Comparison of ENCODE assay signal across 12 cellular contexts in the genomic region with DNA sequence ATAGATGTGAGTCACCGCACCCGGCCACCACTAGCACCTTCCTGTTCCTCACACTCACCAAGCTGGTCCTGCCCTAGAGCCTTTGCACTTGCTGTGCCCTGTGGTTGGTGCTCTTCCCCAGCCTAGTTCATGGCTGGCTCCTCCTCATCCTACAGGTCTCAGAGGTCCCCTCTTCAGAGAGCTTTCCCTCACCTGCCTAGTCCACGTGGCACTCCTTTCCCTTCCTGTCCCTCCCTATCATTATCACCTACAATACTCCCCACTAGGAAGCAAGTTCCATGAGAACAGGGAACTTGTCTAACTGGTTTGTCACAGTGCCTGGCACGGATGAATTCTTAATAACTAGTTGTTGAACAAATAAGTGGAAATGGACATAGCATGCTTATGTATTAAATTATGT. TPM values are rescaled to one million over a fixed set of nuclear protein-coding genes. Genes with fewer than 3 reads are reported as not detected.
DNase-seq lines count a peak whose midpoint lies in the region; ATAC-seq and TF ChIP-seq lines count a peak whose summit lies in the region.
"Had no signal": no experiment of that assay in that cellular context is flagged by ENCODE, and none has a peak within 500 bp of the region (broad histone marks: within the 10 kb centered on the region; RNA-seq: fewer than 3 reads in every experiment).

No MANE protein-coding gene starts in this region.

- H3K9me3 Mint-ChIP-seq in activated naive CD4-positive, alpha-beta T cell treated with anti-CD3 and anti-CD28 coated beads for 36 hours = no peaks in the 10 kb centered on the region

- intact Hi-C loops in HCT116 (cut with micrococcal nuclease) = loop anchor here (1.0 kb wide), 1 partner anchor 24 kb away; a partner anchor contains a TSS
- intact Hi-C loops in left cardiac atrium (cut with DNase I) = no loop called here
- intact Hi-C loops in activated naive CD4-positive, alpha-beta T cell treated with anti-CD3 and anti-CD28 coated beads for 36 hours (cut with micrococcal nuclease) = no loop called here

- peaks cover under 1% of the 10 kb centered on the region for H3K4me1 Mint-ChIP-seq in activated naive CD4-positive, alpha-beta T cell treated with anti-CD3 and anti-CD28 coated beads for 36 hours (ENCODE audit: low read depth)

- ATAC-seq in HCT116 (peak; percentile 84), esophagus mucosa (peak; percentile 97), GM21515 (IDR thresholded peaks at IDR 0.05; ENCODE audit: unreplicated experiment) (no peak), left cardiac atrium (no peak), HG03439 (IDR thresholded peaks at IDR 0.05; ENCODE audit: unreplicated experiment) (no peak)

- H4K20me1 ChIP-seq in HCT116 (ENCODE audit: insufficient read depth) = no peaks in the 10 kb centered on the region

- no peak overlapping the region for H3K4me3 ChIP-seq in HCT116 (replicated peaks in 1 of 2; ENCODE audit: low read depth in 1 of 2, low read length in 2 of 2)
- no peak overlapping the region for H3K4me3 ChIP-seq in skin epidermis

- peak overlapping the region; percentile 64 for H3K4me2 ChIP-seq in HCT116 (ENCODE audit: low read length)

- TF ChIP-seq POLR2A in HCT116 (IDR thresholded peaks at IDR 0.05; ENCODE audit: borderline replicate concordance, extremely low read depth, insufficient read depth, insufficient read length) = no peak

- no TSS peak for BruUV-seq in HCT116 (replicated peaks; lab: Mats Ljungman, UMichigan)

- no peak overlapping the region for H3K9ac ChIP-seq in HCT116 (ENCODE audit: low read length)

- DNase-seq in HCT116 (ENCODE audit: low read depth, low spot score) (peak; percentile 70), NCI-H526 treated with DMSO at 0.1 percent for 48 hours (lab: John Stamatoyannopoulos, UW) (peak; percentile 32), left cardiac atrium (no peak)
- no peak for DNase-seq in activated naive CD4-positive, alpha-beta T cell treated with anti-CD3 and anti-CD28 coated beads for 36 hours
- DNase-seq: activated T-cell treated with anti-CD3 and anti-CD28 coated beads for 4 hours; C1 segment of cervical spinal cord; stimulated activated CD4-positive, alpha-beta T cell treated with anti-CD3 and anti-CD28 coated beads, Interleukin-4, amount 100 ng/mL, for 24 hours had no signal

- H3K9me2 ChIP-seq in HCT116 (ENCODE audit: insufficient read depth) = no peaks in the 10 kb centered on the region

- no peaks in the 10 kb centered on the region for H3K9me3 ChIP-seq in HCT116 (ENCODE audit: control insufficient read depth in 1 of 2, insufficient read depth in 1 of 2, low read depth in 1 of 2, low read length in 2 of 2)

- H3K27ac ChIP-seq in HCT116 (ENCODE audit: low read depth, low read length) = peak overlapping the region; percentile 0; the same call in 1 of the 2 replicates
- peak overlapping the region in 11 of 21 experiments; percentile 7 to 51 (median 19) for H3K27ac ChIP-seq in skin epidermis
- H3K27ac ChIP-seq: HL-60 had no signal

- H3K27ac Mint-ChIP-seq in activated naive CD4-positive, alpha-beta T cell treated with anti-CD3 and anti-CD28 coated beads for 36 hours = no peak overlapping the region

- H3K4me3 Mint-ChIP-seq in activated naive CD4-positive, alpha-beta T cell treated with anti-CD3 and anti-CD28 coated beads for 36 hours = no peak overlapping the region

- no peaks in the 10 kb centered on the region for H3K27me3 ChIP-seq in HCT116 (ENCODE audit: insufficient read depth, low read length)

- H3K4me1 ChIP-seq in HCT116 (ENCODE audit: control insufficient read depth in 1 of 2, insufficient read depth in 2 of 2, low read length in 2 of 2) = peaks cover 14 to 31% of the 10 kb centered on the region in 2 experiments; a peak in 3 of 4 replicates

- no peaks in the 10 kb centered on the region for H3K27me3 Mint-ChIP-seq in activated naive CD4-positive, alpha-beta T cell treated with anti-CD3 and anti-CD28 coated beads for 36 hours (ENCODE audit: low read depth)

- TF ChIP-seq CTCF in HCT116 (IDR thresholded peaks at IDR 0.05 in 2 of 3, conservative IDR thresholded peaks at IDR 0.05 in 1 of 3; ENCODE audit: borderline replicate concordance in 1 of 3, insufficient read depth in 1 of 3, low read depth in 2 of 3, low read length in 2 of 3) = no peak

- POLR2A ChIA-PET in HCT116 (lab: Charles Lee) = interaction anchor here (0.5 kb wide), 1 partner anchor 1864 kb away, joined by 3 read pairs; no protein-coding TSS in a partner anchor

- CTCF ChIA-PET in HCT116 (lab: Charles Lee) = no interaction called here
- CTCF ChIA-PET in activated naive CD4-positive, alpha-beta T cell treated with anti-CD3 and anti-CD28 coated beads for 36 hours (lab: Charles Lee) = no interaction called here

- TF ChIP-seq RAD21 in HCT116 (IDR thresholded peaks at IDR 0.05; ENCODE audit: low read depth) = peak; percentile 42; the same call in 1 of the 2 replicates

- H3K36me3 Mint-ChIP-seq in activated naive CD4-positive, alpha-beta T cell treated with anti-CD3 and anti-CD28 coated beads for 36 hours (ENCODE audit: low read depth) = no peaks in the 10 kb centered on the region

- H3K79me2 ChIP-seq in HCT116 (ENCODE audit: insufficient read depth, low read length) = no peaks in the 10 kb centered on the region

- no peaks in the 10 kb centered on the region for H3K36me3 ChIP-seq in HCT116 (ENCODE audit: control insufficient read depth in 1 of 2, insufficient read depth in 2 of 2, low read length in 2 of 2)

- RAD21 ChIA-PET in HCT116 (lab: Charles Lee; ENCODE audit: low non-redundant PET in 1 of 2, low total read pairs in 2 of 2, uncharacterized antibody in 2 of 2, unreplicated experiment in 2 of 2) = no interaction called here

- H2AFZ ChIP-seq in HCT116 (ENCODE audit: low read depth, low read length, poor library complexity, severe bottlenecking) = peak overlapping the region; percentile 39

TF ChIP-seq in HCT116, 20 proteins besides CTCF, POLR2A, EP300 and RAD21 (continues in another document):
- TF ChIP-seq SP1 (IDR thresholded peaks at IDR 0.05; ENCODE audit: low read depth) = peak; percentile 79
- peak; percentile 97 for TF ChIP-seq CBX3 (IDR thresholded peaks at IDR 0.05; ENCODE audit: low read depth)
- TF ChIP-seq ZNF274 (IDR thresholded peaks at IDR 0.05; ENCODE audit: low read depth, low read length) = no peak
- TF ChIP-seq EGR1 (IDR thresholded peaks at IDR 0.05; ENCODE audit: low read depth) = no peak
- TF ChIP-seq ELF1 (IDR thresholded peaks at IDR 0.05; ENCODE audit: borderline replicate concordance, low read depth) = no peak; the same call in 1 of the 2 replicates
- TF ChIP-seq SIN3A (IDR thresholded peaks at IDR 0.05; ENCODE audit: low read depth) = no peak
- TF ChIP-seq, protein P1, sequence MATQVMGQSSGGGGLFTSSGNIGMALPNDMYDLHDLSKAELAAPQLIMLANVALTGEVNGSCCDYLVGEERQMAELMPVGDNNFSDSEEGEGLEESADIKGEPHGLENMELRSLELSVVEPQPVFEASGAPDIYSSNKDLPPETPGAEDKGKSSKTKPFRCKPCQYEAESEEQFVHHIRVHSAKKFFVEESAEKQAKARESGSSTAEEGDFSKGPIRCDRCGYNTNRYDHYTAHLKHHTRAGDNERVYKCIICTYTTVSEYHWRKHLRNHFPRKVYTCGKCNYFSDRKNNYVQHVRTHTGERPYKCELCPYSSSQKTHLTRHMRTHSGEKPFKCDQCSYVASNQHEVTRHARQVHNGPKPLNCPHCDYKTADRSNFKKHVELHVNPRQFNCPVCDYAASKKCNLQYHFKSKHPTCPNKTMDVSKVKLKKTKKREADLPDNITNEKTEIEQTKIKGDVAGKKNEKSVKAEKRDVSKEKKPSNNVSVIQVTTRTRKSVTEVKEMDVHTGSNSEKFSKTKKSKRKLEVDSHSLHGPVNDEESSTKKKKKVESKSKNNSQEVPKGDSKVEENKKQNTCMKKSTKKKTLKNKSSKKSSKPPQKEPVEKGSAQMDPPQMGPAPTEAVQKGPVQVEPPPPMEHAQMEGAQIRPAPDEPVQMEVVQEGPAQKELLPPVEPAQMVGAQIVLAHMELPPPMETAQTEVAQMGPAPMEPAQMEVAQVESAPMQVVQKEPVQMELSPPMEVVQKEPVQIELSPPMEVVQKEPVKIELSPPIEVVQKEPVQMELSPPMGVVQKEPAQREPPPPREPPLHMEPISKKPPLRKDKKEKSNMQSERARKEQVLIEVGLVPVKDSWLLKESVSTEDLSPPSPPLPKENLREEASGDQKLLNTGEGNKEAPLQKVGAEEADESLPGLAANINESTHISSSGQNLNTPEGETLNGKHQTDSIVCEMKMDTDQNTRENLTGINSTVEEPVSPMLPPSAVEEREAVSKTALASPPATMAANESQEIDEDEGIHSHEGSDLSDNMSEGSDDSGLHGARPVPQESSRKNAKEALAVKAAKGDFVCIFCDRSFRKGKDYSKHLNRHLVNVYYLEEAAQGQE (IDR thresholded peaks at IDR 0.05; ENCODE audit: low read depth) = no peak
- TF ChIP-seq, protein P2, sequence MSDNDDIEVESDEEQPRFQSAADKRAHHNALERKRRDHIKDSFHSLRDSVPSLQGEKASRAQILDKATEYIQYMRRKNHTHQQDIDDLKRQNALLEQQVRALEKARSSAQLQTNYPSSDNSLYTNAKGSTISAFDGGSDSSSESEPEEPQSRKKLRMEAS (IDR thresholded peaks at IDR 0.05) = peak; percentile 98
- no peak for TF ChIP-seq EZH2 (IDR thresholded peaks at IDR 0.05)
- TF ChIP-seq JUND (IDR thresholded peaks at IDR 0.05) = no peak; the same call in 1 of the 2 replicates
- peak; percentile 47 for TF ChIP-seq FOSL1 (IDR thresholded peaks at IDR 0.05; ENCODE audit: low read depth)
- TF ChIP-seq CEBPB (IDR thresholded peaks at IDR 0.05; ENCODE audit: low read depth) = no peak
- TF ChIP-seq TCF7L2 (IDR thresholded peaks at IDR 0.05; ENCODE audit: borderline replicate concordance, extremely low read depth, insufficient read depth, insufficient read length) = no peak
- TF ChIP-seq SRF (IDR thresholded peaks at IDR 0.05; ENCODE audit: low read depth) = no peak
- TF ChIP-seq, protein P3, sequence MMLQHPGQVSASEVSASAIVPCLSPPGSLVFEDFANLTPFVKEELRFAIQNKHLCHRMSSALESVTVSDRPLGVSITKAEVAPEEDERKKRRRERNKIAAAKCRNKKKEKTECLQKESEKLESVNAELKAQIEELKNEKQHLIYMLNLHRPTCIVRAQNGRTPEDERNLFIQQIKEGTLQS (IDR thresholded peaks at IDR 0.05) = no peak
- TF ChIP-seq YY1 (IDR thresholded peaks at IDR 0.05; ENCODE audit: extremely low read depth, insufficient replicate concordance, low read depth, low read length) = peak; percentile 12
- TF ChIP-seq EZH2phosphoT487 (IDR thresholded peaks at IDR 0.05; ENCODE audit: borderline replicate concordance) = no peak

RNA-seq across cellular contexts. Expression of a gene that starts 24.0 kb away (rescaled TPM):
- 303 TPM for total RNA-seq in HCT116 (2021; ENCODE audit: unreplicated experiment)
- 232 and 275 TPM in 2 replicates for polyA plus RNA-seq in HCT116 (2012)
- 293 TPM for total RNA-seq in esophagus mucosa
- total RNA-seq in left cardiac atrium = 100 to 1,000 TPM; 271 to 327 TPM
- total RNA-seq in activated naive CD4-positive, alpha-beta T cell treated with anti-CD3 and anti-CD28 coated beads for 36 hours = 100 to 1,000 TPM; 151 to 156 TPM

Comparison
In these comparisons a context has a peak if more than half of its experiments do, and no peak if none do; other contexts are left out.
1. ATAC-seq: peak in HCT116 (single experiment) and esophagus mucosa (single experiment); none in GM21515 (single experiment), left cardiac atrium (0 of 2) and HG03439 (single experiment).
2. DNase-seq: peak in HCT116 (single experiment) and NCI-H526 treated with DMSO at 0.1 percent for 48 hours (single experiment); none in left cardiac atrium (single experiment) and activated naive CD4-positive, alpha-beta T cell treated with anti-CD3 and anti-CD28 coated beads for 36 hours (single experiment).